8 cellular contexts compared by ENCODE assay signal in the genomic region with DNA sequence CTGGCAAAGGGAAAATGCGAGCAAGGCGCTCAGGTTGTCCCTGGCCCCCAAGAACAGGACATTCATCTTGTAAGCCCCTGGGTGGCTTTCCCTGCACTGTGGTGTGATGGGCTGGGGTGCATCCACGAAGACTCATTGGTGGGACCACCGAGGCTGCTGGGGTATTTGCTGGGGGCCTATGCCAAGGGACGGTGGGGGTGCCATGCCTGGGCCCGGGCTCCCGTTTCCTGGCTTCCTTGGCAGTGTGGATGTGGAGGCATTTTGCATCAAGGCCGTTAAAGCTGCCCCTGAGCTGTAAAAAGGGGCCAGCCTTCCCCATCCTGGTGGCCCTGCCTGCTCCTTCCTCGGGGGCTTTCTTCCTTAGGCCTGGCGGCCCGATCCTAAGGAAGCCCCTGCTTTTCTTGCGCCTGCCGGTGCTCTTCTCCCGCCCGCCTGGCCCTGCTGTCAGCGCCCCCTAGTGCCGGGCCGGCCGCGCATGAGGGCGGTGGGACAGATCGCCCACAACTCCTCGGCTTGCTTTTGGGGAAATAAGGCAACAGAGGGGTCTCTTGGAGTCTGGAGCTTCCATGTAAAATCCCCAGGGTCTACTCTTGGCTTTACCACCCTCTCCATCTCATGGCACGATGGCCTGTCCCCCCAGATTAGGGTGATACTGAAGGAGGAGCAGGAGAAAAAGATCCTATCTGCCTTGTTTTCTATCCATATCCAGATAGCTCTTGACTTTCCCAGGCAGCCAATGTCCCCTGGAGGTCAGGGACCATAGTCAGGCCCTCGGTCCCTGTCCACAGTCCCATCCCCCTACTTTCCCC. TPM values are rescaled to one million over a fixed set of nuclear protein-coding genes. Genes with fewer than 3 reads are reported as not detected.
DNase-seq lines count a peak whose midpoint lies in the region; ATAC-seq and TF ChIP-seq lines count a peak whose summit lies in the region.

No MANE protein-coding gene starts in this region.

- no peaks in the 10 kb centered on the region for H3K36me3 ChIP-seq in osteoblast (ENCODE audit: insufficient read depth, low read length)

- peaks cover 15% of the 10 kb centered on the region for H3K4me1 ChIP-seq in osteoblast (ENCODE audit: insufficient read depth, low read length)

- in situ Hi-C loops in G401 (cut with HindIII; ENCODE audit: low sequenced_read_pairs), result no loop called here

- H3K4me3 ChIP-seq in osteoblast (ENCODE audit: insufficient read depth, low read length), result peak overlapping the region; percentile 10

- peak overlapping the region; percentile 79 for H2AFZ ChIP-seq in osteoblast (ENCODE audit: low read length)

- H3K79me2 ChIP-seq in osteoblast (ENCODE audit: insufficient read depth, low read length), result peaks cover 9% of the 10 kb centered on the region

- ATAC-seq in HG02571 (IDR thresholded peaks at IDR 0.05; ENCODE audit: unreplicated experiment), result no peak

- no peaks in the 10 kb centered on the region for H3K27me3 ChIP-seq in osteoblast (ENCODE audit: insufficient read depth, low read length)

- peak; percentile 86 for TF ChIP-seq CTCF in osteoblast (IDR thresholded peaks at IDR 0.05; ENCODE audit: extremely low read depth, low read depth, low read length)

- peak; percentile 48 for DNase-seq in CD1c-positive myeloid dendritic cell (ENCODE audit: extremely low spot score)
- DNase-seq in HuH-7.5 (ENCODE audit: low spot score), result peak; percentile 95
- peak; percentile 34 for DNase-seq in activated CD4-positive, alpha-beta T cell treated with anti-CD3 and anti-CD28 coated beads, Interleukin-2, amount 50 U/mL, for 1 hour
- DNase-seq in fibroblast of peridontal ligament (ENCODE audit: extremely low read depth), result peak; percentile 45
- DNase-seq in osteoblast (ENCODE audit: insufficient read length, low spot score, missing footprints), result peak; percentile 98
- DNase-seq in G401 (ENCODE audit: low spot score), result no peak
- DNase-seq in central memory CD4-positive, alpha-beta T cell, result no peak

- H4K20me1 ChIP-seq in osteoblast (ENCODE audit: insufficient read depth, low read length), result no peaks in the 10 kb centered on the region

- peak overlapping the region; percentile 9 for H3K27ac ChIP-seq in osteoblast (ENCODE audit: low read depth, low read length)

- H3K4me2 ChIP-seq in osteoblast (ENCODE audit: insufficient read depth, low read length), result peak overlapping the region; percentile 59

- H3K9me3 ChIP-seq in osteoblast (ENCODE audit: low read depth, low read length), result no peaks in the 10 kb centered on the region

RNA-seq across cellular contexts. Expression of gene TBX2, which starts 9.8 kb away (rescaled TPM):
- 10.3 and 11.6 TPM in 2 replicates for total RNA-seq in osteoblast
- 6.2 and 11.4 TPM in 2 replicates for total RNA-seq in G401 (2014; rRNA removed; shearing (Covaris generic))

Comparison
In these comparisons a context has a peak if more than half of its experiments do, and no peak if none do; other contexts are left out.
1. DNase-seq: peak in CD1c-positive myeloid dendritic cell (single experiment), HuH-7.5 (single experiment), activated CD4-positive, alpha-beta T cell treated with anti-CD3 and anti-CD28 coated beads, Interleukin-2, amount 50 U/mL, for 1 hour (single experiment), fibroblast of peridontal ligament (single experiment) and osteoblast (single experiment); none in G401 (single experiment) and central memory CD4-positive, alpha-beta T cell (single experiment).